ENCODE assay signal across 1 cellular context in genomic region chrX:115727792-115728732, GRCh38.
TF ChIP-seq lines count a peak whose summit lies in the region.

No MANE protein-coding gene starts in this region.

TF ChIP-seq in HEK293, 187 proteins besides CTCF, POLR2A, EP300 and RAD21 (continued from another document):
- TF ChIP-seq ZNF596 (tag by site-specific recombination; IDR thresholded peaks at IDR 0.05) (peak; percentile 55; the same call in 1 of the 2 replicates), KLF8 (tag by site-specific recombination; IDR thresholded peaks at IDR 0.05) (0 out of 2 replicates have a peak, but pooled peaks have one; percentile 19), HIC1 (tag by site-specific recombination; IDR thresholded peaks at IDR 0.05) (peak; percentile 82), ZBTB48 (tag by site-specific recombination; IDR thresholded peaks at IDR 0.05) (0 out of 2 replicates have a peak, but pooled peaks have one; percentile 24), ZNF777 (tag by site-specific recombination; IDR thresholded peaks at IDR 0.05; ENCODE audit: borderline replicate concordance) (0 out of 2 replicates have a peak, but pooled peaks have one; percentile 23), ZBTB11 (tag by site-specific recombination; conservative IDR thresholded peaks at IDR 0.05; ENCODE audit: low read depth) (peak; percentile 36; the same call in 1 of the 2 replicates), ZBTB20 (tag by site-specific recombination; IDR thresholded peaks at IDR 0.05) (peak; percentile 57; the same call in 1 of the 2 replicates), GLIS2 (tag by site-specific recombination; IDR thresholded peaks at IDR 0.05) (peak; percentile 32; the same call in 1 of the 2 replicates)
